9 cellular contexts compared by ENCODE assay signal in genomic region chr6:127879685-127880084, GRCh38. TPM values are rescaled to one million over a fixed set of nuclear protein-coding genes. Genes with fewer than 3 reads are reported as not detected.
A peak's percentile ranks its signal among the peaks of the same experiment; 100 is the strongest.
DNase-seq lines count a peak whose midpoint lies in the region; ATAC-seq and TF ChIP-seq lines count a peak whose summit lies in the region.
"Had no signal": no experiment of that assay in that cellular context is flagged by ENCODE, and none has a peak within 500 bp of the region (broad histone marks: within the 10 kb centered on the region; RNA-seq: fewer than 3 reads in every experiment).

No MANE protein-coding gene starts in this region.

- peak overlapping the region; percentile 93 for H3K27ac Mint-ChIP-seq in activated naive CD8-positive, alpha-beta T cell treated with anti-CD3 and anti-CD28 coated beads for 36 hours

- no peak for ATAC-seq in GM19452 (IDR thresholded peaks at IDR 0.05; ENCODE audit: unreplicated experiment)

- H3K4me1 Mint-ChIP-seq in activated naive CD8-positive, alpha-beta T cell treated with anti-CD3 and anti-CD28 coated beads for 36 hours, result peaks cover 71% of the 10 kb centered on the region

- peak overlapping the region; percentile 76 for H3K4me3 Mint-ChIP-seq in activated naive CD8-positive, alpha-beta T cell treated with anti-CD3 and anti-CD28 coated beads for 36 hours

- H3K27me3 ChIP-seq in BE2C (no peaks in the 10 kb centered on the region), MG63 (no peaks in the 10 kb centered on the region)
- H3K27me3 ChIP-seq: heart right ventricle had no signal

- H3K4me1 ChIP-seq in BE2C, result no peaks in the 10 kb centered on the region; the same call in 1 of the 2 replicates
- H3K4me1 ChIP-seq: heart right ventricle had no signal

- H3K9me3 ChIP-seq in BE2C (no peaks in the 10 kb centered on the region), MG63 (no peaks in the 10 kb centered on the region)
- H3K9me3 ChIP-seq: heart right ventricle had no signal

- TF ChIP-seq CTCF in BE2C (IDR thresholded peaks at IDR 0.05; ENCODE audit: low read depth, low read length), result no peak

- H3K36me3 ChIP-seq in BE2C, result no peaks in the 10 kb centered on the region
- no peaks in the 10 kb centered on the region for H3K36me3 ChIP-seq in MG63
- H3K36me3 ChIP-seq: heart right ventricle had no signal

- no peaks in the 10 kb centered on the region for H3K27me3 Mint-ChIP-seq in activated naive CD8-positive, alpha-beta T cell treated with anti-CD3 and anti-CD28 coated beads for 36 hours

- H3K4me3 ChIP-seq in BE2C (ENCODE audit: low read depth, low read length) (peak overlapping the region; percentile 45), MG63 (no peak overlapping the region)

- H3K9me3 Mint-ChIP-seq in activated naive CD8-positive, alpha-beta T cell treated with anti-CD3 and anti-CD28 coated beads for 36 hours, result peaks cover 5% of the 10 kb centered on the region

- H3K36me3 Mint-ChIP-seq in activated naive CD8-positive, alpha-beta T cell treated with anti-CD3 and anti-CD28 coated beads for 36 hours, result peaks cover 37% of the 10 kb centered on the region

- DNase-seq in BE2C, result peak; percentile 69
- DNase-seq in MG63, result peak; percentile 32
- DNase-seq in activated naive CD8-positive, alpha-beta T cell treated with anti-CD3 and anti-CD28 coated beads for 36 hours, result peak; percentile 81
- peak; percentile 49 for DNase-seq in myocyte (ENCODE audit: low read depth)
- no peak for DNase-seq in cortex of kidney (lab: John Stamatoyannopoulos, UW)
- DNase-seq in epidermal melanocyte (ENCODE audit: insufficient read length, low spot score), result no peak
- DNase-seq in mucosa of gallbladder (ENCODE audit: low spot score), result no peak

RNA-seq across cellular contexts. Expression of gene THEMIS, which starts 21.2 kb away (rescaled TPM):
- polyA plus RNA-seq in BE2C (2012; ENCODE audit: insufficient read depth, insufficient read length, low read depth), result not detected
- not detected in 2 replicates for total RNA-seq in MG63 (2014; rRNA removed; shearing (Covaris generic); ENCODE audit: low replicate concordance)
- total RNA-seq in activated naive CD8-positive, alpha-beta T cell treated with anti-CD3 and anti-CD28 coated beads for 36 hours, result 10 to 100 TPM; 48.3 to 49.7 TPM
- total RNA-seq in myocyte (not detected in 2 replicates), mucosa of gallbladder (2.8 TPM)
- polyA plus RNA-seq in myocyte (2012), result not detected

Comparison
In these comparisons a context has a peak if more than half of its experiments do, and no peak if none do; other contexts are left out.
1. DNase-seq: peak in BE2C (single experiment), MG63 (single experiment), activated naive CD8-positive, alpha-beta T cell treated with anti-CD3 and anti-CD28 coated beads for 36 hours (single experiment) and myocyte (single experiment); none in cortex of kidney (single experiment), epidermal melanocyte (single experiment) and mucosa of gallbladder (single experiment).
2. RNA of gene THEMIS, which starts 21.2 kb away (total RNA-seq): 48.3 to 49.7 TPM in activated naive CD8-positive, alpha-beta T cell treated with anti-CD3 and anti-CD28 coated beads for 36 hours; 2.8 TPM in mucosa of gallbladder (single experiment), not detected in myocyte and not detected in MG63; every median in the first group is over 10 times any median in the second.